Comparison of ENCODE assay signal across 1 cellular context in the genomic region with DNA sequence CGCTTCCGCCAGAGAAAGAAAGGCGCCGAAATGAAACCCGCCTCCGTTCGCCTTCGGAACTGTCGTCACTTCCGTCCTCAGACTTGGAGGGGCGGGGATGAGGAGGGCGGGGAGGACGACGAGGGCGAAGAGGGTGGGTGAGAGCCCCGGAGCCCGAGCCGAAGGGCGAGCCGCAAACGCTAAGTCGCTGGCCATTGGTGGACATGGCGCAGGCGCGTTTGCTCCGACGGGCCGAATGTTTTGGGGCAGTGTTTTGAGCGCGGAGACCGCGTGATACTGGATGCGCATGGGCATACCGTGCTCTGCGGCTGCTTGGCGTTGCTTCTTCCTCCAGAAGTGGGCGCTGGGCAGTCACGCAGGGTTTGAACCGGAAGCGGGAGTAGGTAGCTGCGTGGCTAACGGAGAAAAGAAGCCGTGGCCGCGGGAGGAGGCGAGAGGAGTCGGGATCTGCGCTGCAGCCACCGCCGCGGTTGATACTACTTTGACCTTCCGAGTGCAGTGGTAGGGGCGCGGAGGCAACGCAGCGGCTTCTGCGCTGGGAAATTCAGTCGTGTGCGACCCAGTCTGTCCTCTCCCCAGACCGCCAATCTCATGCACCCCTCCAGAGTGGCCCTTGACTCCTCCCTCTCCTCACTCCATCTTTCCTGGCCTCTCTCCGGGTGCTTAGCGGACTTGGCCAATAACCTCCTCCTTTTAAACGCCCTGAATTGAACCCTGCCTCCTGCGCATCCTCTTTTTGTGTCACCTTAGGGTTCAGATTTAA.
TF ChIP-seq lines count a peak whose summit lies in the region.

A gene with protein sequence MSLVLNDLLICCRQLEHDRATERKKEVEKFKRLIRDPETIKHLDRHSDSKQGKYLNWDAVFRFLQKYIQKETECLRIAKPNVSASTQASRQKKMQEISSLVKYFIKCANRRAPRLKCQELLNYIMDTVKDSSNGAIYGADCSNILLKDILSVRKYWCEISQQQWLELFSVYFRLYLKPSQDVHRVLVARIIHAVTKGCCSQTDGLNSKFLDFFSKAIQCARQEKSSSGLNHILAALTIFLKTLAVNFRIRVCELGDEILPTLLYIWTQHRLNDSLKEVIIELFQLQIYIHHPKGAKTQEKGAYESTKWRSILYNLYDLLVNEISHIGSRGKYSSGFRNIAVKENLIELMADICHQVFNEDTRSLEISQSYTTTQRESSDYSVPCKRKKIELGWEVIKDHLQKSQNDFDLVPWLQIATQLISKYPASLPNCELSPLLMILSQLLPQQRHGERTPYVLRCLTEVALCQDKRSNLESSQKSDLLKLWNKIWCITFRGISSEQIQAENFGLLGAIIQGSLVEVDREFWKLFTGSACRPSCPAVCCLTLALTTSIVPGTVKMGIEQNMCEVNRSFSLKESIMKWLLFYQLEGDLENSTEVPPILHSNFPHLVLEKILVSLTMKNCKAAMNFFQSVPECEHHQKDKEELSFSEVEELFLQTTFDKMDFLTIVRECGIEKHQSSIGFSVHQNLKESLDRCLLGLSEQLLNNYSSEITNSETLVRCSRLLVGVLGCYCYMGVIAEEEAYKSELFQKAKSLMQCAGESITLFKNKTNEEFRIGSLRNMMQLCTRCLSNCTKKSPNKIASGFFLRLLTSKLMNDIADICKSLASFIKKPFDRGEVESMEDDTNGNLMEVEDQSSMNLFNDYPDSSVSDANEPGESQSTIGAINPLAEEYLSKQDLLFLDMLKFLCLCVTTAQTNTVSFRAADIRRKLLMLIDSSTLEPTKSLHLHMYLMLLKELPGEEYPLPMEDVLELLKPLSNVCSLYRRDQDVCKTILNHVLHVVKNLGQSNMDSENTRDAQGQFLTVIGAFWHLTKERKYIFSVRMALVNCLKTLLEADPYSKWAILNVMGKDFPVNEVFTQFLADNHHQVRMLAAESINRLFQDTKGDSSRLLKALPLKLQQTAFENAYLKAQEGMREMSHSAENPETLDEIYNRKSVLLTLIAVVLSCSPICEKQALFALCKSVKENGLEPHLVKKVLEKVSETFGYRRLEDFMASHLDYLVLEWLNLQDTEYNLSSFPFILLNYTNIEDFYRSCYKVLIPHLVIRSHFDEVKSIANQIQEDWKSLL (N-terminal part only) (plus strand): TSS at position 382 of the 763 bp plus-strand sequence. CDS start 4,558 bp downstream, outside the sequence.

TF ChIP-seq in HEK293, 187 proteins besides CTCF, POLR2A, EP300 and RAD21 (continued from another document and continues in another):
- TF ChIP-seq KLF17 (tag by site-specific recombination; IDR thresholded peaks at IDR 0.05) (0 out of 2 replicates have a peak, but pooled peaks have one; percentile 49), ZNF311 (tag by site-specific recombination; IDR thresholded peaks at IDR 0.05; ENCODE audit: borderline replicate concordance) (no peak), ZBTB21 (tag by site-specific recombination; IDR thresholded peaks at IDR 0.05) (no peak), RBAK (tag by site-specific recombination; IDR thresholded peaks at IDR 0.05) (no peak), KLF10 (tag by site-specific recombination; IDR thresholded peaks at IDR 0.05) (no peak), ZNF292 (tag by site-specific recombination; IDR thresholded peaks at IDR 0.05; ENCODE audit: borderline replicate concordance, low read depth) (no peak), GLIS1 (tag by site-specific recombination; IDR thresholded peaks at IDR 0.05) (0 out of 2 replicates have a peak, but pooled peaks have one; percentile 16), KLF7 (tag by site-specific recombination; IDR thresholded peaks at IDR 0.05; ENCODE audit: borderline replicate concordance) (no peak), ZFP69B (tag by site-specific recombination; IDR thresholded peaks at IDR 0.05) (0 out of 2 replicates have a peak, but pooled peaks have one; percentile 23), ZNF26 (tag by site-specific recombination; IDR thresholded peaks at IDR 0.05) (no peak), ZNF645 (tag by site-specific recombination; IDR thresholded peaks at IDR 0.05) (no peak), ZNF629 (tag by site-specific recombination; IDR thresholded peaks at IDR 0.05) (peak; percentile 65), ZNF843 (tag by site-specific recombination; IDR thresholded peaks at IDR 0.05) (0 out of 2 replicates have a peak, but pooled peaks have one; percentile 25), ZNF670 (tag by site-specific recombination; IDR thresholded peaks at IDR 0.05; ENCODE audit: low read depth) (no peak), ZNF394 (tag by site-specific recombination; IDR thresholded peaks at IDR 0.05; ENCODE audit: borderline replicate concordance) (peak; percentile 46; the same call in 1 of the 2 replicates), AEBP2 (tag by site-specific recombination; IDR thresholded peaks at IDR 0.05; ENCODE audit: borderline replicate concordance) (no peak), ZBTB44 (tag by site-specific recombination; IDR thresholded peaks at IDR 0.05) (no peak), ZNF621 (tag by site-specific recombination; IDR thresholded peaks at IDR 0.05) (no peak), OVOL3 (tag by site-specific recombination; IDR thresholded peaks at IDR 0.05) (peak; percentile 71; the same call in 1 of the 2 replicates), KLF9 (tag by site-specific recombination; IDR thresholded peaks at IDR 0.05; ENCODE audit: low read depth) (peak; percentile 45; the same call in 1 of the 2 replicates), ZNF580 (tag by site-specific recombination; IDR thresholded peaks at IDR 0.05) (peak; percentile 94), SP3 (tag by site-specific recombination; IDR thresholded peaks at IDR 0.05) (peak; percentile 71), GLI4 (tag by site-specific recombination; IDR thresholded peaks at IDR 0.05) (0 out of 2 replicates have a peak, but pooled peaks have one; percentile 30), ZNF146 (tag by site-specific recombination; IDR thresholded peaks at IDR 0.05) (no peak), ZBTB48 (tag by site-specific recombination; IDR thresholded peaks at IDR 0.05) (0 out of 2 replicates have a peak, but pooled peaks have one; percentile 15), GLI2 (tag by site-specific recombination; IDR thresholded peaks at IDR 0.05; ENCODE audit: borderline replicate concordance, low read depth) (no peak), TCF7L2 (IDR thresholded peaks at IDR 0.05; ENCODE audit: borderline replicate concordance, low read depth, low read length) (no peak), ZSCAN23 (tag by site-specific recombination; IDR thresholded peaks at IDR 0.05) (0 out of 2 replicates have a peak, but pooled peaks have one; percentile 59)
- TF ChIP-seq, protein P1, sequence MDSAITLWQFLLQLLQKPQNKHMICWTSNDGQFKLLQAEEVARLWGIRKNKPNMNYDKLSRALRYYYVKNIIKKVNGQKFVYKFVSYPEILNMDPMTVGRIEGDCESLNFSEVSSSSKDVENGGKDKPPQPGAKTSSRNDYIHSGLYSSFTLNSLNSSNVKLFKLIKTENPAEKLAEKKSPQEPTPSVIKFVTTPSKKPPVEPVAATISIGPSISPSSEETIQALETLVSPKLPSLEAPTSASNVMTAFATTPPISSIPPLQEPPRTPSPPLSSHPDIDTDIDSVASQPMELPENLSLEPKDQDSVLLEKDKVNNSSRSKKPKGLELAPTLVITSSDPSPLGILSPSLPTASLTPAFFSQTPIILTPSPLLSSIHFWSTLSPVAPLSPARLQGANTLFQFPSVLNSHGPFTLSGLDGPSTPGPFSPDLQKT (IDR thresholded peaks at IDR 0.05; ENCODE audit: borderline replicate concordance, low read depth, low read length) = peak; percentile 62; the same call in 1 of the 2 replicates
- TF ChIP-seq, protein P2, sequence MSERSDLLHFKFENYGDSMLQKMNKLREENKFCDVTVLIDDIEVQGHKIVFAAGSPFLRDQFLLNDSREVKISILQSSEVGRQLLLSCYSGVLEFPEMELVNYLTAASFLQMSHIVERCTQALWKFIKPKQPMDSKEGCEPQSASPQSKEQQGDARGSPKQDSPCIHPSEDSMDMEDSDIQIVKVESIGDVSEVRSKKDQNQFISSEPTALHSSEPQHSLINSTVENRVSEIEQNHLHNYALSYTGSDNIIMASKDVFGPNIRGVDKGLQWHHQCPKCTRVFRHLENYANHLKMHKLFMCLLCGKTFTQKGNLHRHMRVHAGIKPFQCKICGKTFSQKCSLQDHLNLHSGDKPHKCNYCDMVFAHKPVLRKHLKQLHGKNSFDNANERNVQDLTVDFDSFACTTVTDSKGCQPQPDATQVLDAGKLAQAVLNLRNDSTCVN (tag by site-specific recombination; optimal IDR thresholded peaks at IDR 0.05) = peak; percentile 45
- TF ChIP-seq, protein P3, sequence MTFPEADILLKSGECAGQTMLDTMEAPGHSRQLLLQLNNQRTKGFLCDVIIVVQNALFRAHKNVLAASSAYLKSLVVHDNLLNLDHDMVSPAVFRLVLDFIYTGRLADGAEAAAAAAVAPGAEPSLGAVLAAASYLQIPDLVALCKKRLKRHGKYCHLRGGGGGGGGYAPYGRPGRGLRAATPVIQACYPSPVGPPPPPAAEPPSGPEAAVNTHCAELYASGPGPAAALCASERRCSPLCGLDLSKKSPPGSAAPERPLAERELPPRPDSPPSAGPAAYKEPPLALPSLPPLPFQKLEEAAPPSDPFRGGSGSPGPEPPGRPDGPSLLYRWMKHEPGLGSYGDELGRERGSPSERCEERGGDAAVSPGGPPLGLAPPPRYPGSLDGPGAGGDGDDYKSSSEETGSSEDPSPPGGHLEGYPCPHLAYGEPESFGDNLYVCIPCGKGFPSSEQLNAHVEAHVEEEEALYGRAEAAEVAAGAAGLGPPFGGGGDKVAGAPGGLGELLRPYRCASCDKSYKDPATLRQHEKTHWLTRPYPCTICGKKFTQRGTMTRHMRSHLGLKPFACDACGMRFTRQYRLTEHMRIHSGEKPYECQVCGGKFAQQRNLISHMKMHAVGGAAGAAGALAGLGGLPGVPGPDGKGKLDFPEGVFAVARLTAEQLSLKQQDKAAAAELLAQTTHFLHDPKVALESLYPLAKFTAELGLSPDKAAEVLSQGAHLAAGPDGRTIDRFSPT (tag by site-specific recombination; IDR thresholded peaks at IDR 0.05) = peak; percentile 86
- TF ChIP-seq, protein P4, sequence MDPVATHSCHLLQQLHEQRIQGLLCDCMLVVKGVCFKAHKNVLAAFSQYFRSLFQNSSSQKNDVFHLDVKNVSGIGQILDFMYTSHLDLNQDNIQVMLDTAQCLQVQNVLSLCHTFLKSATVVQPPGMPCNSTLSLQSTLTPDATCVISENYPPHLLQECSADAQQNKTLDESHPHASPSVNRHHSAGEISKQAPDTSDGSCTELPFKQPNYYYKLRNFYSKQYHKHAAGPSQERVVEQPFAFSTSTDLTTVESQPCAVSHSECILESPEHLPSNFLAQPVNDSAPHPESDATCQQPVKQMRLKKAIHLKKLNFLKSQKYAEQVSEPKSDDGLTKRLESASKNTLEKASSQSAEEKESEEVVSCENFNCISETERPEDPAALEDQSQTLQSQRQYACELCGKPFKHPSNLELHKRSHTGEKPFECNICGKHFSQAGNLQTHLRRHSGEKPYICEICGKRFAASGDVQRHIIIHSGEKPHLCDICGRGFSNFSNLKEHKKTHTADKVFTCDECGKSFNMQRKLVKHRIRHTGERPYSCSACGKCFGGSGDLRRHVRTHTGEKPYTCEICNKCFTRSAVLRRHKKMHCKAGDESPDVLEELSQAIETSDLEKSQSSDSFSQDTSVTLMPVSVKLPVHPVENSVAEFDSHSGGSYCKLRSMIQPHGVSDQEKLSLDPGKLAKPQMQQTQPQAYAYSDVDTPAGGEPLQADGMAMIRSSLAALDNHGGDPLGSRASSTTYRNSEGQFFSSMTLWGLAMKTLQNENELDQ (tag by site-specific recombination; IDR thresholded peaks at IDR 0.05; ENCODE audit: low read depth) = no peak
